ENCODE assay signal across 1 cellular context in genomic region chr2:23420840-23421476, GRCh38.
TF ChIP-seq lines count a peak whose summit lies in the region.

No MANE protein-coding gene starts in this region.

TF ChIP-seq in IMR-90, 13 proteins besides CTCF, POLR2A, EP300 and RAD21:
- TF ChIP-seq CHD1 (IDR thresholded peaks at IDR 0.05; ENCODE audit: low read depth, low read length): no peak
TF ChIP-seq in IMR-90: peak in this region for 0.
